8 cellular contexts compared by ENCODE assay signal in genomic region chr5:91182763-91183162, GRCh38.
DNase-seq lines count a peak whose midpoint lies in the region; ATAC-seq and TF ChIP-seq lines count a peak whose summit lies in the region.

No MANE protein-coding gene starts in this region.

- peak; percentile 33 for TF ChIP-seq CTCF in cardiac fibroblast (IDR thresholded peaks at IDR 0.05; ENCODE audit: low read depth, low read length)

- peaks cover 8% of the 10 kb centered on the region for H3K36me3 Mint-ChIP-seq in activated naive CD8-positive, alpha-beta T cell treated with anti-CD3 and anti-CD28 coated beads, Interleukin-2, amount 10 ng/mL, durations not matched to agents 7 days and 5 days
- peaks cover 4% of the 10 kb centered on the region for H3K36me3 Mint-ChIP-seq in activated naive CD8-positive, alpha-beta T cell treated with anti-CD3 and anti-CD28 coated beads for 36 hours
- no peaks in the 10 kb centered on the region for H3K36me3 Mint-ChIP-seq in activated naive CD4-positive, alpha-beta T cell treated with anti-CD3 and anti-CD28 coated beads, Interleukin-2, amount 10 ng/mL, durations not matched to agents 7 days and 5 days

- POLR2A ChIA-PET in activated naive CD8-positive, alpha-beta T cell treated with anti-CD3 and anti-CD28 coated beads, Interleukin-2, amount 10 ng/mL, durations not matched to agents 7 days and 5 days (lab: Charles Lee) = interaction anchor here (1.1 kb wide), 1 partner anchor 200 kb away, joined by 3 read pairs; the partner anchor contains the start of gene ARRDC3

- H3K27ac Mint-ChIP-seq in activated naive CD8-positive, alpha-beta T cell treated with anti-CD3 and anti-CD28 coated beads, Interleukin-2, amount 10 ng/mL, durations not matched to agents 7 days and 5 days = peak overlapping the region; percentile 40
- no peak overlapping the region for H3K27ac Mint-ChIP-seq in activated naive CD8-positive, alpha-beta T cell treated with anti-CD3 and anti-CD28 coated beads for 36 hours
- H3K27ac Mint-ChIP-seq in activated naive CD4-positive, alpha-beta T cell treated with anti-CD3 and anti-CD28 coated beads, Interleukin-2, amount 10 ng/mL, durations not matched to agents 7 days and 5 days = no peak overlapping the region

- no peak for DNase-seq in activated naive CD8-positive, alpha-beta T cell treated with anti-CD3 and anti-CD28 coated beads, Interleukin-2, amount 10 ng/mL, durations not matched to agents 7 days and 5 days
- DNase-seq in activated naive CD8-positive, alpha-beta T cell treated with anti-CD3 and anti-CD28 coated beads for 36 hours = no peak
- DNase-seq in cardiac fibroblast (ENCODE audit: low read depth in 2 of 2) = peak; percentile 43 to 56
- peak; percentile 75 for DNase-seq in pons (ENCODE audit: low spot score)
- DNase-seq in 8988T = no peak
- no peak for DNase-seq in NCI-H345 treated with DMSO at 0.1 percent for 48 hours (lab: John Stamatoyannopoulos, UW; ENCODE audit: unreplicated experiment)
- no peak for DNase-seq in activated naive CD4-positive, alpha-beta T cell treated with anti-CD3 and anti-CD28 coated beads, Interleukin-2, amount 10 ng/mL, durations not matched to agents 7 days and 5 days

- peaks cover 19% of the 10 kb centered on the region for H3K4me1 Mint-ChIP-seq in activated naive CD8-positive, alpha-beta T cell treated with anti-CD3 and anti-CD28 coated beads, Interleukin-2, amount 10 ng/mL, durations not matched to agents 7 days and 5 days
- H3K4me1 Mint-ChIP-seq in activated naive CD8-positive, alpha-beta T cell treated with anti-CD3 and anti-CD28 coated beads for 36 hours = peaks cover 22% of the 10 kb centered on the region
- H3K4me1 Mint-ChIP-seq in activated naive CD4-positive, alpha-beta T cell treated with anti-CD3 and anti-CD28 coated beads, Interleukin-2, amount 10 ng/mL, durations not matched to agents 7 days and 5 days = peaks cover 19% of the 10 kb centered on the region

- no peak overlapping the region for H3K4me3 ChIP-seq in cardiac fibroblast (replicated peaks in 1 of 2; ENCODE audit: low read depth in 2 of 2, low read length in 2 of 2)

- H3K27me3 Mint-ChIP-seq in activated naive CD8-positive, alpha-beta T cell treated with anti-CD3 and anti-CD28 coated beads, Interleukin-2, amount 10 ng/mL, durations not matched to agents 7 days and 5 days = peaks cover 14% of the 10 kb centered on the region
- H3K27me3 Mint-ChIP-seq in activated naive CD8-positive, alpha-beta T cell treated with anti-CD3 and anti-CD28 coated beads for 36 hours = peaks cover 20% of the 10 kb centered on the region
- H3K27me3 Mint-ChIP-seq in activated naive CD4-positive, alpha-beta T cell treated with anti-CD3 and anti-CD28 coated beads, Interleukin-2, amount 10 ng/mL, durations not matched to agents 7 days and 5 days = peaks cover 9% of the 10 kb centered on the region

- no peak for ATAC-seq in activated naive CD8-positive, alpha-beta T cell treated with anti-CD3 and anti-CD28 coated beads, Interleukin-2, amount 10 ng/mL, durations not matched to agents 7 days and 5 days (ENCODE audit: low read depth)
- peak; percentile 45 for ATAC-seq in HG03439 (IDR thresholded peaks at IDR 0.05; ENCODE audit: unreplicated experiment)

- CTCF ChIA-PET in activated naive CD4-positive, alpha-beta T cell treated with anti-CD3 and anti-CD28 coated beads, Interleukin-2, amount 10 ng/mL, durations not matched to agents 7 days and 5 days (lab: Charles Lee) = interaction anchor here (0.7 to 2.2 kb wide), 5 partner anchors 13 to 205 kb away, joined by 3 to 13 read pairs (median 4); no protein-coding TSS in a partner anchor

- no peaks in the 10 kb centered on the region for H3K9me3 Mint-ChIP-seq in activated naive CD8-positive, alpha-beta T cell treated with anti-CD3 and anti-CD28 coated beads, Interleukin-2, amount 10 ng/mL, durations not matched to agents 7 days and 5 days
- H3K9me3 Mint-ChIP-seq in activated naive CD8-positive, alpha-beta T cell treated with anti-CD3 and anti-CD28 coated beads for 36 hours = no peaks in the 10 kb centered on the region
- no peaks in the 10 kb centered on the region for H3K9me3 Mint-ChIP-seq in activated naive CD4-positive, alpha-beta T cell treated with anti-CD3 and anti-CD28 coated beads, Interleukin-2, amount 10 ng/mL, durations not matched to agents 7 days and 5 days

- H3K4me3 Mint-ChIP-seq in activated naive CD8-positive, alpha-beta T cell treated with anti-CD3 and anti-CD28 coated beads, Interleukin-2, amount 10 ng/mL, durations not matched to agents 7 days and 5 days = no peak overlapping the region
- H3K4me3 Mint-ChIP-seq in activated naive CD8-positive, alpha-beta T cell treated with anti-CD3 and anti-CD28 coated beads for 36 hours = no peak overlapping the region
- H3K4me3 Mint-ChIP-seq in activated naive CD4-positive, alpha-beta T cell treated with anti-CD3 and anti-CD28 coated beads, Interleukin-2, amount 10 ng/mL, durations not matched to agents 7 days and 5 days = no peak overlapping the region

Comparison
In these comparisons a context has a peak if more than half of its experiments do, and no peak if none do; other contexts are left out.
1. DNase-seq: peak in cardiac fibroblast (2 of 2) and pons (single experiment); none in activated naive CD8-positive, alpha-beta T cell treated with anti-CD3 and anti-CD28 coated beads, Interleukin-2, amount 10 ng/mL, durations not matched to agents 7 days and 5 days (single experiment), activated naive CD8-positive, alpha-beta T cell treated with anti-CD3 and anti-CD28 coated beads for 36 hours (single experiment), 8988T (single experiment), NCI-H345 treated with DMSO at 0.1 percent for 48 hours (single experiment) and activated naive CD4-positive, alpha-beta T cell treated with anti-CD3 and anti-CD28 coated beads, Interleukin-2, amount 10 ng/mL, durations not matched to agents 7 days and 5 days (single experiment).